Comparison of ENCODE assay signal across 9 cellular contexts in genomic region chr16:11977206-11978041, GRCh38. TPM values are rescaled to one million over a fixed set of nuclear protein-coding genes. Genes with fewer than 3 reads are reported as not detected.
DNase-seq lines count a peak whose midpoint lies in the region; ATAC-seq and TF ChIP-seq lines count a peak whose summit lies in the region.
"Had no signal": no experiment of that assay in that cellular context is flagged by ENCODE, and none has a peak within 500 bp of the region (broad histone marks: within the 10 kb centered on the region; RNA-seq: fewer than 3 reads in every experiment).

No MANE protein-coding gene starts in this region.

- peak overlapping the region; percentile 98 for H3K4me3 Mint-ChIP-seq in Calu3 (ENCODE audit: low read depth, unreplicated experiment)

- peak; percentile 5 for ATAC-seq in left lobe of liver
- ATAC-seq in activated CD4-positive, CD25-positive, alpha-beta regulatory T cell treated with anti-CD3 and anti-CD28 coated beads, Interleukin-2, amount 50 U/mL, for 24 hours, result no peak
- ATAC-seq in HG03159 (IDR thresholded peaks at IDR 0.05; ENCODE audit: unreplicated experiment), result no peak

- no peaks in the 10 kb centered on the region for H4K20me1 ChIP-seq in MM.1S (ENCODE audit: insufficient read depth, low read length)

- peaks cover 27% of the 10 kb centered on the region for H3K4me1 Mint-ChIP-seq in Calu3 (ENCODE audit: low read depth, unreplicated experiment)

- H3K9me2 ChIP-seq in MM.1S (replicated peaks; ENCODE audit: insufficient read depth, low read length), result no peaks in the 10 kb centered on the region

- peak overlapping the region; percentile 98 for H3K4me2 ChIP-seq in MM.1S (ENCODE audit: low read depth, low read length)

- intact Hi-C loops in Calu3 (cut with micrococcal nuclease; ENCODE audit: unreplicated experiment), result no loop called here

- peak overlapping the region; percentile 97 for H3K4me3 ChIP-seq in MM.1S (ENCODE audit: low read length)
- H3K4me3 ChIP-seq in cardiac fibroblast (replicated peaks in 1 of 2; ENCODE audit: low read depth in 2 of 2, low read length in 2 of 2), result peak overlapping the region; percentile 71 to 95

- H3K27ac ChIP-seq in MM.1S (ENCODE audit: low read length) (peak overlapping the region; percentile 35; the same call in 1 of the 2 replicates), temporal lobe (ENCODE audit: low read depth, low read length) (peak overlapping the region; percentile 63)

- H3K27ac Mint-ChIP-seq in Calu3 (ENCODE audit: unreplicated experiment), result peak overlapping the region; percentile 91

- H2AFZ ChIP-seq in MM.1S (ENCODE audit: low read length), result peak overlapping the region; percentile 42; the same call in 1 of the 2 replicates

- no peak for TF ChIP-seq CTCF in Calu3 (IDR thresholded peaks at IDR 0.05; ENCODE audit: unreplicated experiment)
- no peak for TF ChIP-seq CTCF in MM.1S (IDR thresholded peaks at IDR 0.05; ENCODE audit: low read length)
- TF ChIP-seq CTCF in cardiac fibroblast (IDR thresholded peaks at IDR 0.05; ENCODE audit: low read depth, low read length), result no peak

- CTCF ChIA-PET in Calu3 (lab: Charles Lee), result interaction anchor here (1.0 to 1.2 kb wide), 2 partner anchors 12 to 91 kb away, joined by 3 to 8 read pairs; no protein-coding TSS in a partner anchor

- peaks cover 92% of the 10 kb centered on the region for H3K79me2 ChIP-seq in MM.1S (ENCODE audit: low read length)

- peak overlapping the region; percentile 96 for H3K9ac ChIP-seq in MM.1S (ENCODE audit: low read length)

- BruUV-seq in Calu3 (replicated peaks; lab: Mats Ljungman, UMichigan), result no TSS peak

- no peaks in the 10 kb centered on the region for H3K27me3 ChIP-seq in MM.1S (replicated peaks; ENCODE audit: insufficient read depth, low read length)

- H3K36me3 ChIP-seq in MM.1S (replicated peaks; ENCODE audit: insufficient read depth, low read length), result no peaks in the 10 kb centered on the region

- DNase-seq in Calu3 (no peak), MM.1S (no peak), cardiac fibroblast (ENCODE audit: low read depth in 2 of 2) (peak; percentile 81), left lobe of liver (ENCODE audit: low spot score) (no peak)
- DNase-seq in NK-92 treated with Interleukin-12 subunit alpha and Interleukin-12 subunit beta, amount 100 ng/mL, for 24 hours (lab: John Stamatoyannopoulos, UW), result no peak

- peaks cover 40% of the 10 kb centered on the region for H3K36me3 Mint-ChIP-seq in Calu3 (ENCODE audit: insufficient read depth, unreplicated experiment)

- no peaks in the 10 kb centered on the region for H3K9me3 Mint-ChIP-seq in Calu3 (ENCODE audit: low read depth, unreplicated experiment)

- no peaks in the 10 kb centered on the region for H3K27me3 Mint-ChIP-seq in Calu3 (ENCODE audit: unreplicated experiment)

- H3K4me1 ChIP-seq in MM.1S (ENCODE audit: low read length), result peaks cover 20% of the 10 kb centered on the region; the same call in 1 of the 2 replicates

- H3F3A ChIP-seq in MM.1S (ENCODE audit: insufficient read depth, low read length), result peaks cover 29% of the 10 kb centered on the region

- H3K9me3 ChIP-seq in MM.1S (replicated peaks; ENCODE audit: insufficient read depth, low read length), result no peaks in the 10 kb centered on the region

RNA-seq across cellular contexts. Expression of gene SNX29, which starts 0.9 kb away (rescaled TPM):
- total RNA-seq in Calu3 (2022) (18.5 and 18.7 TPM in 2 replicates), left lobe of liver (9.9 TPM), temporal lobe (18.4 TPM)

RNA-seq across cellular contexts. Expression of gene TNFRSF17, which starts 12.4 kb away (rescaled TPM):
- total RNA-seq in Calu3 (2022) (not detected in 2 replicates), left lobe of liver (0.55 TPM), temporal lobe (not detected)
- total RNA-seq: T-helper 2 cell treated with Interferon-gamma antibody and Interleukin-4, amounts not matched to agents 100 ng/mL and 5 ng/mL, for 36 hours had no signal

RNA-seq across cellular contexts. Expression of gene NPIPB2, which starts 35.6 kb away (rescaled TPM):
- total RNA-seq in Calu3 (2022) (16.2 and 21.3 TPM in 2 replicates), left lobe of liver (5.2 TPM), temporal lobe (3.9 TPM)

Comparison
In these comparisons a context has a peak if more than half of its experiments do, and no peak if none do; other contexts are left out.
1. DNase-seq: peak in cardiac fibroblast (2 of 2); none in Calu3 (single experiment), MM.1S (single experiment), left lobe of liver (single experiment) and NK-92 treated with Interleukin-12 subunit alpha and Interleukin-12 subunit beta, amount 100 ng/mL, for 24 hours (single experiment).